Comparison of ENCODE assay signal across 8 cellular contexts in the genomic region with DNA sequence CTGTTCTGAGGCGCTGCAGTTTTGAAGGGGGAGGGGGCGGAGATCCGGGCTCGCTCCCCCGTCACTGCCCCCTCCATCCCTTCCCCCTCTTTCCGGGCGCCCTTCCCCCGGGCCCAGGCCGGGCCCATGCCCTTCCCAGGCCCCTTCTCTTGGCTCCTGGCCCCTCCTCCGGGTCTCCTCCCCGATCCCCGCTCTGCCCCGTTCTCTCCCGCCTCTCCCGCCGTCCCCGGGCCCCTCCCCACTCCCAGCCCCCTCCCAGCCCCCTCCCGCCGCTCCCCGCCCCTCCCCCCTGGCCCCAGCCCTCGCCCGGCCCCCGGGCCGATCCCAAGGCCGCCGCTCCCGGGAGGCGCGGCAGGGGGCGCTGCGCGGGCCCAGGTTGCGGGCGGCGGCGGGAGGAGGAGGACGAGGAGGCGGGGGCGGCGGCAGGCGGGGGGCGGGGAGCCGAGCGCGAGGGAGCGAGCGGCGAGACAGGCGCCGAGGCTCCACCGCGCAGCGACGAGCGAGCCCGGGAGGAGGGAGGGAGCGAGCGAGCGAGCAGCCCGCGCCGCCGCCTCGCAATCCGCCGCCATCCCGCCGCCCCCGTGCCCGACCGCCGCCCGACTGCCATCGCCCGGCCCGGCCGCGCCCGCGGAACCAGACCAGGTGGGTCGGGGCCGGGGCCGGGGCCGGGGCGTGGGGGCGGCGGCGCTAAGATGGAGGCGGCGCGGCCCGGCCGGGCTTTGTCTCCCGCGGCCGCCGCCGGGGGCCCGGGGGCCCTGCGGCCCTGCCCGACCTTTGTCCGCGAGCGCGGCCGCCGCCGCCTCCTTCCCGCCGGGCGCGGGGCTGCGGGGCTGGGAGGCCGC. TPM values are rescaled to one million over a fixed set of nuclear protein-coding genes. Genes with fewer than 3 reads are reported as not detected.
DNase-seq lines count a peak whose midpoint lies in the region; ATAC-seq and TF ChIP-seq lines count a peak whose summit lies in the region.

Gene PRRC2B (plus strand): TSS at position 465 of the 842 bp plus-strand sequence. CDS start 36,059 bp downstream, outside the sequence.

- H3K27me3 ChIP-seq in body of pancreas, result no peaks in the 10 kb centered on the region
- H3K27me3 ChIP-seq in iPS DF 6.9 (ENCODE audit: control insufficient read depth, insufficient read depth, low read length), result no peaks in the 10 kb centered on the region
- no peaks in the 10 kb centered on the region for H3K27me3 ChIP-seq in gastrocnemius medialis

- H3K27ac Mint-ChIP-seq in HFFc6, result peak within 1 kb of the TSS; percentile 93

- peaks cover 8% of the 10 kb centered on the region for H3K27me3 Mint-ChIP-seq in HFFc6 (ENCODE audit: insufficient read depth)

- peak in 2 of 3 donors; percentile 18 to 46 for TF ChIP-seq POLR2A in body of pancreas (IDR thresholded peaks at IDR 0.05)
- peak; percentile 78 for TF ChIP-seq POLR2A in gastrocnemius medialis (IDR thresholded peaks at IDR 0.05)

- in situ Hi-C loops in gastrocnemius medialis (cut with MboI; ENCODE audit: low sequenced_read_pairs in 4 of 4), result loop anchor here in 2 of 4 donors (25.0 kb wide), 1 partner anchor 93 kb away; no protein-coding TSS in a partner anchor

- no peaks in the 10 kb centered on the region for H3K9me3 ChIP-seq in body of pancreas
- H3K9me3 ChIP-seq in iPS DF 6.9 (ENCODE audit: control insufficient read depth, insufficient read depth, low read length), result no peaks in the 10 kb centered on the region
- no peaks in the 10 kb centered on the region for H3K9me3 ChIP-seq in gastrocnemius medialis

- H3K27ac ChIP-seq in body of pancreas (peak within 1 kb of the TSS; percentile 90 to 98 (median 94)), iPS DF 6.9 (ENCODE audit: low read length) (no peak within 1 kb of the TSS), gastrocnemius medialis (peak within 1 kb of the TSS; percentile 93 to 96 (median 94))

- no peaks in the 10 kb centered on the region for H3K9me3 Mint-ChIP-seq in HFFc6

- DNase-seq in GM10266 (ENCODE audit: extremely low spot score) (peak; percentile 97), HFFc6 (peak; percentile 48), NCI-H1436 (lab: John Stamatoyannopoulos, UW) (peak; percentile 97), UCSD-AML1 (lab: John Stamatoyannopoulos, UW; ENCODE audit: unreplicated experiment) (peak; percentile 90), body of pancreas (peak; percentile 85 to 88 (median 87)), iPS DF 6.9 (ENCODE audit: low read depth, low spot score) (no peak), gastrocnemius medialis (peak; percentile 77 to 79)

- H3K36me3 Mint-ChIP-seq in HFFc6 (ENCODE audit: low read depth), result peaks cover 11% of the 10 kb centered on the region; the same call in 1 of the 2 replicates

- H3K4me3 ChIP-seq in body of pancreas, result peak within 1 kb of the TSS in 1 of 2 donors; percentile 72
- H3K4me3 ChIP-seq in iPS DF 6.9 (ENCODE audit: low read length), result peak within 1 kb of the TSS; percentile 88
- H3K4me3 ChIP-seq in gastrocnemius medialis, result peak within 1 kb of the TSS; percentile 56 to 65 (median 60)

- H3K4me1 Mint-ChIP-seq in HFFc6 (ENCODE audit: low read depth), result peaks cover 43% of the 10 kb centered on the region

- 1% methylated on average over 16 to 24 of the region's 114 CpGs for WGBS in body of pancreas, 2 donors
- no CpG with 5 or more reads among the region's 114 CpGs for WGBS in iPS DF 6.9 (ENCODE audit: insufficient coverage, insufficient read length)

- peak within 1 kb of the TSS; percentile 98 for H3K4me3 Mint-ChIP-seq in HFFc6

- H3K36me3 ChIP-seq in body of pancreas (replicated peaks in 1 of 2; ENCODE audit: insufficient read depth in 1 of 2, low read depth in 2 of 2), result no peaks in the 10 kb centered on the region
- 0 out of 2 replicates have a peak, but pooled peaks cover 3% of the 10 kb centered on the region for H3K36me3 ChIP-seq in iPS DF 6.9 (ENCODE audit: control insufficient read depth, insufficient read depth, low read length)
- no peaks in the 10 kb centered on the region for H3K36me3 ChIP-seq in gastrocnemius medialis

- intact Hi-C loops in body of pancreas (cut with DNase I) (no loop called here), gastrocnemius medialis (cut with DNase I; ENCODE audit: low total_unique reads) (loop anchor here (1.0 to 10.0 kb wide), 3 partner anchors 21 to 341 kb away; no protein-coding TSS in a partner anchor)

- TF ChIP-seq CTCF in GM10266 (IDR thresholded peaks at IDR 0.05; ENCODE audit: control insufficient read depth, insufficient read depth, low read depth, missing control alignments), result peak; percentile 73
- peak; percentile 74 for TF ChIP-seq CTCF in HFFc6 (IDR thresholded peaks at IDR 0.05)
- peak in 5 of 7 experiments; percentile 29 to 75 (median 69) for TF ChIP-seq CTCF in body of pancreas (IDR thresholded peaks at IDR 0.05)
- peak in 3 of 5 experiments; percentile 38 to 96 (median 47) for TF ChIP-seq CTCF in gastrocnemius medialis (IDR thresholded peaks at IDR 0.05 in 4 of 5, conservative IDR thresholded peaks at IDR 0.05 in 1 of 5)

- ATAC-seq in body of pancreas (peak; percentile 80), gastrocnemius medialis (peak; percentile 70 to 80), GM18861 (IDR thresholded peaks at IDR 0.05; ENCODE audit: unreplicated experiment) (no peak)

- H3K4me1 ChIP-seq in body of pancreas, result peaks cover 57% of the 10 kb centered on the region
- H3K4me1 ChIP-seq in iPS DF 6.9 (ENCODE audit: control insufficient read depth, insufficient read depth, low read length), result peaks cover 9% of the 10 kb centered on the region; the same call in 1 of the 2 replicates
- H3K4me1 ChIP-seq in gastrocnemius medialis, result peaks cover 40% of the 10 kb centered on the region in 2 donors

RNA-seq across cellular contexts. Expression of gene PRRC2B, which starts in this region (rescaled TPM):
- total RNA-seq in HFFc6 (2021; fragmentation: NEBNext Ultra II Directional; extraction: Animal tissue kit (Norgen Biotek cat#: 25700)), result 100 to 1,000 TPM; 130 to 173 (median 145) TPM
- 100 to 1,000 TPM in 1 of 2 donors, 10 to 100 TPM in 1; 78.3 to 177 TPM for total RNA-seq in body of pancreas
- total RNA-seq in gastrocnemius medialis, result 10 to 100 TPM; 29.9 to 41.6 (median 37.2) TPM
